ENCODE assay signal across 21 cellular contexts in genomic region chr17:74697477-74697876, GRCh38. TPM values are rescaled to one million over a fixed set of nuclear protein-coding genes. Genes with fewer than 3 reads are reported as not detected.
DNase-seq lines count a peak whose midpoint lies in the region; ATAC-seq and TF ChIP-seq lines count a peak whose summit lies in the region.
"Had no signal": no experiment of that assay in that cellular context is flagged by ENCODE, and none has a peak within 500 bp of the region (broad histone marks: within the 10 kb centered on the region; RNA-seq: fewer than 3 reads in every experiment).

No MANE protein-coding gene starts in this region.

- H3K4me1 Mint-ChIP-seq in CD14-positive monocyte: peaks cover 53% of the 10 kb centered on the region

- ATAC-seq in HG02798 (IDR thresholded peaks at IDR 0.05; ENCODE audit: poor library complexity, unreplicated experiment) (no peak), HG03196 (IDR thresholded peaks at IDR 0.05; ENCODE audit: unreplicated experiment) (no peak)
- ATAC-seq: Right ventricle myocardium inferior had no signal

- peaks cover 0 to 15% (median 6%) of the 10 kb centered on the region in 7 donors for H3K9me3 Mint-ChIP-seq in CD14-positive monocyte

- DNase-seq in CD14-positive monocyte (ENCODE audit: low spot score) (no peak), GM13976 (ENCODE audit: low spot score) (peak; percentile 67), SK-MEL-5 (ENCODE audit: low read depth, low spot score) (peak; percentile 82), posterior vena cava (ENCODE audit: low spot score) (peak; percentile 14), OCI-M2 (lab: John Stamatoyannopoulos, UW; ENCODE audit: unreplicated experiment) (no peak), mesendoderm (no peak)
- DNase-seq: DMS79, Karpas-422, NCI-H1092, NCI-H146, NCI-H2029 treated with DMSO at 0.1 percent for 48 hours, NCI-H446 treated with DMSO at 0.1 percent for 48 hours, NCI-H69, SW 1271 had no signal

- H3K9ac ChIP-seq in mesendoderm (ENCODE audit: low read length): no peak overlapping the region
- H3K9ac ChIP-seq: BLaER1 had no signal

- H2BK120ac ChIP-seq in mesendoderm (ENCODE audit: low read depth, low read length): no peak overlapping the region

- no peak for TF ChIP-seq CTCF in CD14-positive monocyte (IDR thresholded peaks at IDR 0.05)
- TF ChIP-seq CTCF in GM13976 (IDR thresholded peaks at IDR 0.05; ENCODE audit: borderline replicate concordance, control extremely low read depth, extremely low read depth, insufficient read depth, missing control alignments): no peak

- H3K18ac ChIP-seq in mesendoderm (ENCODE audit: low read length): no peak overlapping the region

- in situ Hi-C loops in GM13976 (cut with MboI; ENCODE audit: low sequenced_read_pairs, unreplicated experiment): no loop called here
- in situ Hi-C loops in SK-MEL-5 (cut with HindIII; ENCODE audit: low pct_unique_long_range_greater_than_20kb, low sequenced_read_pairs): no loop called here

- no peak overlapping the region for H3K4me3 ChIP-seq in mesendoderm (ENCODE audit: low read length)
- H3K4me3 ChIP-seq: BLaER1, HAP-1 had no signal

- no peak overlapping the region for H4K8ac ChIP-seq in mesendoderm (ENCODE audit: low read depth, low read length)

- H3K27ac ChIP-seq in mesendoderm (ENCODE audit: low read depth, low read length): no peak overlapping the region
- H3K27ac ChIP-seq: BLaER1 had no signal

- intact Hi-C loops in CD14-positive monocyte (cut with micrococcal nuclease): no loop called here
- intact Hi-C loops in posterior vena cava (cut with DNase I): no loop called here

- H3K36me3 Mint-ChIP-seq in CD14-positive monocyte: peaks cover 88 to 99% of the 10 kb centered on the region in 2 donors

- H3K36me3 ChIP-seq in mesendoderm (ENCODE audit: control insufficient read depth, insufficient read depth, low read length): no peaks in the 10 kb centered on the region
- H3K36me3 ChIP-seq: BLaER1, HAP-1 had no signal

- H2BK15ac ChIP-seq in mesendoderm (replicated peaks; ENCODE audit: low read depth): no peak overlapping the region

- no peak overlapping the region for H3K56ac ChIP-seq in mesendoderm (ENCODE audit: low read length)

- no CpG with 5 or more reads among the region's 2 CpGs for whole genome bisulfite sequencing in mesendoderm (ENCODE audit: extremely low coverage, insufficient coverage, low lambda C conversion rate)

- no peak overlapping the region for H3K23ac ChIP-seq in mesendoderm (ENCODE audit: low read length)

- no peaks in the 10 kb centered on the region for H3K27me3 ChIP-seq in mesendoderm (ENCODE audit: insufficient read depth, low read length, poor library complexity)
- H3K27me3 ChIP-seq: BLaER1 had no signal

- H3K4me3 Mint-ChIP-seq in CD14-positive monocyte: no peak overlapping the region
- H3K4me3 Mint-ChIP-seq: IgD-negative memory B cell had no signal

- H3K4me2 ChIP-seq in mesendoderm (ENCODE audit: low read length): no peak overlapping the region

- peaks cover 0 to 6% (median 0%) of the 10 kb centered on the region in 3 donors for H3K27me3 Mint-ChIP-seq in CD14-positive monocyte (ENCODE audit: low read depth in 3 of 3)

- no peak overlapping the region for H4K5ac ChIP-seq in mesendoderm (ENCODE audit: low read length)

- H3K4me1 ChIP-seq in mesendoderm (ENCODE audit: control insufficient read depth, low read depth, low read length): no peaks in the 10 kb centered on the region
- H3K4me1 ChIP-seq: HAP-1 had no signal

- H3K4ac ChIP-seq in mesendoderm (ENCODE audit: low read depth, low read length): no peak overlapping the region

- no peak overlapping the region for H2BK5ac ChIP-seq in mesendoderm (ENCODE audit: low read length)

- no peaks in the 10 kb centered on the region for H3K79me2 ChIP-seq in mesendoderm (ENCODE audit: control insufficient read depth, insufficient read depth, low read length)

- H3K27ac Mint-ChIP-seq in CD14-positive monocyte: peak overlapping the region in 5 of 7 donors; percentile 43 to 78 (median 71)
- H3K27ac Mint-ChIP-seq: IgD-negative memory B cell had no signal

- H3K79me1 ChIP-seq in mesendoderm (ENCODE audit: low read length): no peaks in the 10 kb centered on the region

- no peak overlapping the region for H2AK5ac ChIP-seq in mesendoderm (ENCODE audit: low read length)

RNA-seq across cellular contexts. Expression of gene CD300LF, which starts 15.2 kb away (rescaled TPM):
- polyA plus RNA-seq in CD14-positive monocyte: 100 to 1,000 TPM; 112 to 175 TPM
- 0.13 TPM in 1 of 2 replicates, not detected in the other for total RNA-seq in SK-MEL-5 (2014; rRNA removed; shearing (Covaris generic))
- 0.68 TPM in 1 of 2 replicates, not detected in the other for polyA plus RNA-seq in SK-MEL-5 (2015; cell fraction: cytosol; rRNA removed)
- polyA plus RNA-seq in SK-MEL-5 (2015; cell fraction: nucleus; rRNA removed): not detected in 2 replicates
- 1 to 10 TPM in 1 of 2 donors, under 1 TPM in 1; 0.48 to 3.1 TPM for total RNA-seq in posterior vena cava
- not detected for polyA plus RNA-seq in mesendoderm (2013, experiment 1 of 2)
- not detected for polyA plus RNA-seq in mesendoderm (2013, experiment 2 of 2)
- total RNA-seq: MCF 10A had no signal
- polyA plus RNA-seq: IgD-negative memory B cell had no signal

RNA-seq across cellular contexts. Expression of gene RAB37, which starts 39.6 kb away (rescaled TPM):
- 10 to 100 TPM; 26.8 to 40.9 TPM for polyA plus RNA-seq in CD14-positive monocyte
- total RNA-seq in SK-MEL-5 (2014; rRNA removed; shearing (Covaris generic)): 0.40 and 0.66 TPM in 2 replicates
- 0.21 and 1.6 TPM in 2 replicates for polyA plus RNA-seq in SK-MEL-5 (2015; cell fraction: cytosol; rRNA removed)
- polyA plus RNA-seq in SK-MEL-5 (2015; cell fraction: nucleus; rRNA removed): 0.19 and 0.58 TPM in 2 replicates
- total RNA-seq in posterior vena cava: 1 to 10 TPM; 1.1 to 1.6 TPM
- 1.2 TPM for polyA plus RNA-seq in mesendoderm (2013, experiment 1 of 2)
- 0.94 TPM for polyA plus RNA-seq in mesendoderm (2013, experiment 2 of 2)
- total RNA-seq: MCF 10A had no signal

RNA-seq across cellular contexts. Expression of gene NHERF1, which starts 51.0 kb away (rescaled TPM):
- polyA plus RNA-seq in CD14-positive monocyte: 100 to 1,000 TPM; 131 to 149 TPM
- total RNA-seq in SK-MEL-5 (2014; rRNA removed; shearing (Covaris generic)): 43.2 and 45.6 TPM in 2 replicates
- polyA plus RNA-seq in SK-MEL-5 (2015; cell fraction: cytosol; rRNA removed): 65.1 and 90.4 TPM in 2 replicates
- 16.9 and 36.5 TPM in 2 replicates for polyA plus RNA-seq in SK-MEL-5 (2015; cell fraction: nucleus; rRNA removed)
- total RNA-seq in posterior vena cava: 10 to 100 TPM in 1 of 2 donors, 1 to 10 TPM in 1; 7.0 to 11.5 TPM
- 141 TPM for polyA plus RNA-seq in mesendoderm (2013, experiment 1 of 2)
- polyA plus RNA-seq in mesendoderm (2013, experiment 2 of 2): 147 TPM

Comparison
In these comparisons a context has a peak if more than half of its experiments do, and no peak if none do; other contexts are left out.
1. DNase-seq: peak in GM13976 (single experiment), SK-MEL-5 (single experiment) and posterior vena cava (single experiment); none in CD14-positive monocyte (single experiment), OCI-M2 (single experiment) and mesendoderm (single experiment).